14 cellular contexts compared by ENCODE assay signal in the genomic region with DNA sequence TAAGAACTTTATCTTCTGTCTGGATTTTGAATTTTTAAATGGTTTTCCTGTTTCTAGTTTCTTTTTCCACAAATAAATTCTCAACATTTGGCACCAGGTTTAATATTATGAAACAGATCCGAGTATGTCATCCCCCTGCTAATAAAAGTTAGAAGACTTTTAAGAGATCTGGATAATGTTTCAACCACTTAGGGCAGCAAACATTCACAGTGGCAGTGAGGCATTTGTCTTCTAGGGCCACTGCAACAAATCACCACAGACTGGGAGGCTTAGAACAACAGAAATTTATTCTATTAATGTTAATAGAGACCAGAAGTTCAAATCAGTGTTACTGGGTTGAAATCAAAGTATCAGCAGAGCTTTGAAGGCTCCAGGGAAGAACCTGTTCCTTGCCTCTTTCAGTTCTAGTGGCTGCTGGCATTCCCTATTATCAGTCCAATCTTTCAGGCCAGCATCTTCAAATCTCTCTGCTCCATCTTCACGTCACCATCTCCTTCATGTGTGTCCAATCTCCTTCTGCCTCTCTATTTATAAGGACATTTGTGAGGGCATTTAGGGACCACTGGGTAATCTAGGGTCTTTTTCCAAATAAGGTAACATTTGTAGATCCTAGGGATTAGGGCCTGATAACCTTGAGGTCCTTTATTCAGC. TPM values are rescaled to one million over a fixed set of nuclear protein-coding genes. Genes with fewer than 3 reads are reported as not detected.
DNase-seq lines count a peak whose midpoint lies in the region; TF ChIP-seq lines count a peak whose summit lies in the region.
"Had no signal": no experiment of that assay in that cellular context is flagged by ENCODE, and none has a peak within 500 bp of the region (broad histone marks: within the 10 kb centered on the region; RNA-seq: fewer than 3 reads in every experiment).

No MANE protein-coding gene starts in this region.

- no peak overlapping the region for H3K4me3 ChIP-seq in fibroblast of mammary gland (ENCODE audit: control insufficient read depth, low read depth, low read length)
- no peak overlapping the region for H3K4me3 ChIP-seq in muscle layer of colon (ENCODE audit: low read depth in 1 of 2, low read length in 2 of 2)
- H3K4me3 ChIP-seq in transverse colon, result no peak overlapping the region
- H3K4me3 ChIP-seq: body of pancreas, mucosa of descending colon, thyroid gland had no signal

- no peaks in the 10 kb centered on the region for H3K36me3 ChIP-seq in muscle layer of colon (ENCODE audit: insufficient read depth, low read length)
- H3K36me3 ChIP-seq in transverse colon, result no peaks in the 10 kb centered on the region
- H3K36me3 ChIP-seq: thyroid gland had no signal

- no peak for TF ChIP-seq POLR2A in transverse colon (IDR thresholded peaks at IDR 0.05)

- DNase-seq in DMS79 treated with DMSO at 0.1 percent for 48 hours (lab: John Stamatoyannopoulos, UW) (peak; percentile 35), DMS79 (lab: John Stamatoyannopoulos, UW) (no peak), fibroblast of mammary gland (ENCODE audit: low read depth) (peak; percentile 35), transverse colon (no peak), SIG-M5 (lab: John Stamatoyannopoulos, UW) (no peak), hypothalamus (lab: John Stamatoyannopoulos, UW) (no peak), GM10248 (ENCODE audit: extremely low spot score) (no peak)
- DNase-seq: body of pancreas, mucosa of descending colon, NCI-H2107, SW 1271, thyroid gland had no signal

- POLR2A ChIA-PET in GM10248 (lab: Yijun Ruan, JAX), result no interaction called here

- no peak for TF ChIP-seq EP300 in transverse colon (IDR thresholded peaks at IDR 0.05; ENCODE audit: low read depth)

- peaks cover 44% of the 10 kb centered on the region for H3K4me1 ChIP-seq in muscle layer of colon (ENCODE audit: insufficient read depth, low read length)
- H3K4me1 ChIP-seq in transverse colon, result peaks cover 5 to 28% (median 10%) of the 10 kb centered on the region in 4 donors

- H3K27ac ChIP-seq in muscle layer of colon (ENCODE audit: low read depth, low read length) (peak overlapping the region; percentile 30), transverse colon (peak overlapping the region in 3 of 4 donors; percentile 7 to 57 (median 55))
- H3K27ac ChIP-seq: 22Rv1, body of pancreas, thyroid gland had no signal

- H3K9me3 ChIP-seq in muscle layer of colon (ENCODE audit: low read length) (no peaks in the 10 kb centered on the region), transverse colon (no peaks in the 10 kb centered on the region)
- H3K9me3 ChIP-seq: body of pancreas, mucosa of descending colon, thyroid gland had no signal

- in situ Hi-C loops in transverse colon (cut with MboI; ENCODE audit: low pct_ligation_motif_present in 1 of 4, low pct_unique_long_range_greater_than_20kb in 1 of 4, low sequenced_read_pairs in 3 of 4), result no loop called here

- no peak overlapping the region for H3K9ac ChIP-seq in muscle layer of colon (ENCODE audit: low read length)

- 37 to 56% methylated on average over 2 of the region's 2 CpGs for WGBS in transverse colon (ENCODE audit: low coverage in 1 of 2), 2 donors

- CTCF ChIA-PET in GM10248 (lab: Yijun Ruan, JAX), result interaction anchor here (1.3 to 1.7 kb wide), 3 partner anchors 16 to 19 kb away, joined by 4 to 5 read pairs (median 5); no protein-coding TSS in a partner anchor

- H3K27me3 ChIP-seq in muscle layer of colon (ENCODE audit: control insufficient read depth in 1 of 2, insufficient read depth in 2 of 2, low read length in 2 of 2), result no peaks in the 10 kb centered on the region
- no peaks in the 10 kb centered on the region for H3K27me3 ChIP-seq in transverse colon
- H3K27me3 ChIP-seq: body of pancreas, thyroid gland had no signal

- TF ChIP-seq CTCF in fibroblast of mammary gland (conservative IDR thresholded peaks at IDR 0.05; ENCODE audit: control insufficient read depth, insufficient read depth, low read depth, low read length), result no peak
- TF ChIP-seq CTCF in transverse colon (IDR thresholded peaks at IDR 0.05), result no peak
- TF ChIP-seq CTCF in GM10248 (IDR thresholded peaks at IDR 0.05; ENCODE audit: control extremely low read depth, extremely low read depth, low read depth, missing control alignments), result no peak

- intact Hi-C loops in transverse colon (cut with DNase I; ENCODE audit: low total_unique reads), result no loop called here

RNA-seq across cellular contexts. Expression of gene ACSL3, which starts 23.4 kb away (rescaled TPM):
- total RNA-seq in transverse colon, result 10 to 100 TPM; 22.4 to 54.1 (median 42.3) TPM

Comparison
In these comparisons a context has a peak if more than half of its experiments do, and no peak if none do; other contexts are left out.
1. DNase-seq: peak in DMS79 treated with DMSO at 0.1 percent for 48 hours (single experiment) and fibroblast of mammary gland (single experiment); none in DMS79 (single experiment), transverse colon (single experiment), SIG-M5 (single experiment), hypothalamus (0 of 51) and GM10248 (single experiment).